Comparison of ENCODE assay signal across 10 cellular contexts in the genomic region with DNA sequence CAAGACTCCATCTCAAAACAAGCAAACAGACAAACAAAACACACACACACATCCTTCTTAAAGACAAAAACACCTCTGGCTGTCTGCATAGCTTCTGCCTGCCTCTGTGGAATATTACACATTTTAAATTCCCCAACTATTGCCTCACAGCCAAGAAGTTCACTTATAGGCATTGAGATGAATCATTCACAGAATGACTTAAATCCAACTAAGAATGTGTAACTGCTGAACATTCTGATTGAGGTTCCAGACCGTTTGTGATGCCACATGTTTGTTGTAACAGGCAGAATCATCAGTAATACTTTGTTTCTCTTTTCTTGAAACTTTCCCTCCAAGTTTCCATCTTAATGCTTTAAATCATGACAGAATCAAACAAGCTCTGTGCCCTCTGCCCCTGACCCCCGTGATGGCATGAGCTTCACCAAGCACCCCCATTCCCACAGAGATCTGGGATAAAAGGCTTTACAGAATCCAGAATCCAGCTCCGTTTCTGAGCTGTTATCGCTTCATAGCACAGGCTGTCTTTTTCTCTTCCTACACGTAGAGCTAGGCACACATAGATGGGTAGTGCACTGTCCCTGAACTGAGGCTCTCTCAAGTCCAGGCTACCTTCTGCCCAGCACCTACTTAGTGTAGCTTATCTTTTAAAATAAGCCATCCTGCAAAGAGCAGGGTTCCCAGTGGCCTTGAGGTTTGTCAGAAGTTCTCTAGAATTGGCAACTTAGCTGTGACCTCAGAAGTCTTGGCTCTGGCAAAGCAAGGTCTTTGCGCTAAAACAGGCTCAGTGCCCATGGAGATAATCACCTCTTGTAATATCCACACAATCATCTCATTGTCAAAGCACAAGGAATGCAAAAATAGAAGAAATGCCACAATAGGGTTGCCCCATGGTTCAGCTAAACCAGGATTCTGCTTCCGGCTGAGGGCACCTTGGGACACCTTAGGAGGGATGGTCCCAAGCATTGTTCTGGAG. TPM values are rescaled to one million over a fixed set of nuclear protein-coding genes. Genes with fewer than 3 reads are reported as not detected.
DNase-seq lines count a peak whose midpoint lies in the region; ATAC-seq, FAIRE-seq and TF ChIP-seq lines count a peak whose summit lies in the region.
"Had no signal": no experiment of that assay in that cellular context is flagged by ENCODE, and none has a peak within 500 bp of the region (broad histone marks: within the 10 kb centered on the region; RNA-seq: fewer than 3 reads in every experiment).

No MANE protein-coding gene starts in this region.

- H2BK20ac ChIP-seq in IMR-90 (ENCODE audit: low read depth, low read length): peak overlapping the region; percentile 67

- FAIRE-seq in bronchial epithelial cell (lab: Jason Lieb, UNC): no peak

- ATAC-seq in IMR-90 (ENCODE audit: low read depth): peak; percentile 32
- ATAC-seq in lung (ENCODE audit: insufficient read depth, low FRiP score): no peak
- no peak for ATAC-seq in GM19467 (IDR thresholded peaks at IDR 0.05; ENCODE audit: unreplicated experiment)
- ATAC-seq in HG03521 (IDR thresholded peaks at IDR 0.05; ENCODE audit: unreplicated experiment): no peak

- H3K4me1 ChIP-seq in IMR-90 (ENCODE audit: control insufficient read depth, insufficient read depth, low read length): peaks cover 61% of the 10 kb centered on the region
- peaks cover 47 to 86% of the 10 kb centered on the region in 2 donors for H3K4me1 ChIP-seq in lung (ENCODE audit: control insufficient read depth in 2 of 2, insufficient read depth in 2 of 2, low read length in 2 of 2)
- H3K4me1 ChIP-seq in effector memory CD4-positive, alpha-beta T cell (ENCODE audit: control insufficient read depth, insufficient read depth, low read length, poor library complexity, severe bottlenecking): no peaks in the 10 kb centered on the region

- H3K18ac ChIP-seq in IMR-90 (ENCODE audit: low read depth, low read length): peak overlapping the region; percentile 92

- H3K27me3 ChIP-seq in IMR-90 (ENCODE audit: control insufficient read depth, insufficient read depth, low read length): no peaks in the 10 kb centered on the region
- no peaks in the 10 kb centered on the region for H3K27me3 ChIP-seq in bronchial epithelial cell (ENCODE audit: control insufficient read depth, insufficient read depth, low read length)
- H3K27me3 ChIP-seq in lung (ENCODE audit: control insufficient read depth, insufficient read depth): no peaks in the 10 kb centered on the region
- no peaks in the 10 kb centered on the region for H3K27me3 ChIP-seq in effector memory CD4-positive, alpha-beta T cell (replicated peaks; ENCODE audit: control insufficient read depth, insufficient read depth, low read length, poor library complexity, severe bottlenecking)
- H3K27me3 ChIP-seq: colonic mucosa had no signal

- POLR2A ChIA-PET in IMR-90 (lab: Charles Lee; ENCODE audit: unreplicated experiment): no interaction called here

- DNase-seq in ACHN: peak; percentile 92
- DNase-seq in IMR-90: peak; percentile 95
- DNase-seq in bronchial epithelial cell (ENCODE audit: low read depth): peak; percentile 98
- DNase-seq in lung (ENCODE audit: low spot score): no peak
- no peak for DNase-seq in NCI-H345 treated with DMSO at 0.1 percent for 48 hours (lab: John Stamatoyannopoulos, UW; ENCODE audit: unreplicated experiment)
- DNase-seq in effector memory CD4-positive, alpha-beta T cell: no peak
- DNase-seq: colonic mucosa, GF-D8 had no signal

- 60% methylated on average over 3 of the region's 7 CpGs; no CpG with 5 or more reads in 1 of the 2 experiments for WGBS in IMR-90 (ENCODE audit: extremely low coverage in 2 of 2, insufficient read length in 1 of 2), 2 experiments
- WGBS in lung, 2 donors: 57 to 73% methylated on average over 7 of the region's 7 CpGs

- CTCF ChIA-PET in IMR-90 (lab: Yijun Ruan, JAX): interaction anchor here (1.7 kb wide), 1 partner anchor 11 kb away, joined by 6 read pairs; no protein-coding TSS in a partner anchor

- peak overlapping the region; percentile 84 for H2AK5ac ChIP-seq in IMR-90 (ENCODE audit: low read depth, low read length)

- peak overlapping the region; percentile 55 for H2BK5ac ChIP-seq in IMR-90 (ENCODE audit: low read depth, low read length, poor library complexity, severe bottlenecking)

- H3K36me3 ChIP-seq in IMR-90 (ENCODE audit: control insufficient read depth, insufficient read depth, low read length) (peaks cover 2% of the 10 kb centered on the region; the same call in 1 of the 2 replicates), bronchial epithelial cell (ENCODE audit: control insufficient read depth, insufficient read depth, low read length) (peaks cover 2% of the 10 kb centered on the region), lung (ENCODE audit: control insufficient read depth in 2 of 2, insufficient read depth in 2 of 2, low read length in 2 of 2) (no peaks in the 10 kb centered on the region)
- H3K36me3 ChIP-seq in effector memory CD4-positive, alpha-beta T cell (ENCODE audit: control insufficient read depth, insufficient read depth, low read length): no peaks in the 10 kb centered on the region
- H3K36me3 ChIP-seq: colonic mucosa had no signal

- dilution Hi-C loops in IMR-90 (cut with HindIII; ENCODE audit: low sequenced_read_pairs, unreplicated experiment): no loop called here

- peak overlapping the region; percentile 79 for H3K4ac ChIP-seq in IMR-90 (ENCODE audit: low read depth, low read length)

- H3K4me3 ChIP-seq in IMR-90 (ENCODE audit: insufficient read depth, low read depth, low read length) (no peak overlapping the region), bronchial epithelial cell (ENCODE audit: low read depth, low read length) (no peak overlapping the region), lung (no peak overlapping the region)
- H3K4me3 ChIP-seq in effector memory CD4-positive, alpha-beta T cell (ENCODE audit: insufficient read depth, low read depth, low read length, poor library complexity, severe bottlenecking): no peak overlapping the region
- H3K4me3 ChIP-seq: colonic mucosa had no signal

- BruUV-seq in IMR-90 (replicated peaks; lab: Mats Ljungman, UMichigan): no TSS peak

- no peak for TF ChIP-seq RAD21 in IMR-90 (IDR thresholded peaks at IDR 0.05; ENCODE audit: low read length)

- H4K91ac ChIP-seq in IMR-90 (ENCODE audit: insufficient read depth, low read depth, low read length): peak overlapping the region; percentile 62

- H3K9me3 ChIP-seq in IMR-90 (ENCODE audit: control insufficient read depth, insufficient read depth, low read length): no peaks in the 10 kb centered on the region
- H3K9me3 ChIP-seq in lung (ENCODE audit: control insufficient read depth in 2 of 2, insufficient read depth in 1 of 2, low read length in 1 of 2): no peaks in the 10 kb centered on the region
- no peaks in the 10 kb centered on the region for H3K9me3 ChIP-seq in effector memory CD4-positive, alpha-beta T cell (ENCODE audit: control insufficient read depth, low read length)
- H3K9me3 ChIP-seq: colonic mucosa had no signal

- peak overlapping the region; percentile 72 for H4K5ac ChIP-seq in IMR-90 (ENCODE audit: low read depth, low read length)

- no peak overlapping the region for H2AK9ac ChIP-seq in IMR-90 (replicated peaks; ENCODE audit: low read depth, low read length, poor library complexity)

- intact Hi-C loops in IMR-90 (cut with micrococcal nuclease): no loop called here

- no peak for TF ChIP-seq CTCF in IMR-90 (conservative IDR thresholded peaks at IDR 0.05; ENCODE audit: low read depth, low read length)
- TF ChIP-seq CTCF in bronchial epithelial cell (IDR thresholded peaks at IDR 0.05; ENCODE audit: insufficient read depth, low read length, severe bottlenecking): no peak
- no peak for TF ChIP-seq CTCF in lung (IDR thresholded peaks at IDR 0.05; ENCODE audit: control extremely low read depth, extremely low read depth)

- peak overlapping the region; percentile 17 to 53; a peak in 3 of 4 replicates for H4K8ac ChIP-seq in IMR-90 (ENCODE audit: low read depth in 2 of 2, low read length in 2 of 2)

- peak overlapping the region; percentile 88 for H3K27ac ChIP-seq in IMR-90 (ENCODE audit: insufficient read depth, low read length)
- H3K27ac ChIP-seq in lung (ENCODE audit: low read depth in 1 of 2, low read length in 1 of 2): peak overlapping the region; percentile 60 to 73
- H3K27ac ChIP-seq in effector memory CD4-positive, alpha-beta T cell (ENCODE audit: insufficient read depth, low read length, poor library complexity, severe bottlenecking): no peak overlapping the region
- H3K27ac ChIP-seq: colonic mucosa had no signal

- H3K9ac ChIP-seq in IMR-90 (ENCODE audit: low read depth, low read length): peak overlapping the region; percentile 9; the same call in 1 of the 2 replicates

- H3K56ac ChIP-seq in IMR-90 (ENCODE audit: extremely low read depth, insufficient read depth, low read length): peak overlapping the region; percentile 40

- H3K23ac ChIP-seq in IMR-90 (ENCODE audit: low read depth, low read length): peak overlapping the region; percentile 55

- peak overlapping the region; percentile 38 for H3K4me2 ChIP-seq in IMR-90 (ENCODE audit: low read depth, low read length)

- in situ Hi-C loops in ACHN (cut with HindIII; ENCODE audit: low pct_ligation_motif_present, low pct_unique_long_range_greater_than_20kb, low sequenced_read_pairs): no loop called here
- in situ Hi-C loops in IMR-90 (cut with MboI; ENCODE audit: low sequenced_read_pairs): no loop called here

- H3K79me1 ChIP-seq in IMR-90 (ENCODE audit: low read depth in 1 of 2, low read length in 2 of 2): peaks cover 59 to 90% of the 10 kb centered on the region in 2 experiments

- peak overlapping the region; percentile 62 for H3K14ac ChIP-seq in IMR-90 (replicated peaks; ENCODE audit: low read depth, low read length)

- no peak for TF ChIP-seq POLR2A in IMR-90 (IDR thresholded peaks at IDR 0.05; ENCODE audit: low read depth, low read length)

- H3K9me1 ChIP-seq in IMR-90 (ENCODE audit: insufficient read depth, low read length): peaks cover 52% of the 10 kb centered on the region

- peak overlapping the region; percentile 63 for H2BK120ac ChIP-seq in IMR-90 (ENCODE audit: low read depth, low read length)

- H4K20me1 ChIP-seq in IMR-90 (ENCODE audit: insufficient read depth, low read length): peaks cover 86% of the 10 kb centered on the region

- peak overlapping the region; percentile 70 for H2BK15ac ChIP-seq in IMR-90 (ENCODE audit: low read depth, low read length)

- H2AFZ ChIP-seq in IMR-90 (replicated peaks; ENCODE audit: low read length, poor library complexity): no peak overlapping the region

TF ChIP-seq in IMR-90, 13 proteins besides CTCF, POLR2A, EP300 and RAD21:
- TF ChIP-seq CEBPB (IDR thresholded peaks at IDR 0.05; ENCODE audit: low read depth, low read length) (peak; percentile 99), MAFK (IDR thresholded peaks at IDR 0.05; ENCODE audit: low read depth, low read length) (no peak), FOS (IDR thresholded peaks at IDR 0.05; ENCODE audit: low read depth, low read length) (peak; percentile 76)

RNA-seq across cellular contexts. Expression of a gene that starts 32.9 kb away (rescaled TPM):
- total RNA-seq in IMR-90 (2012; rRNA removed) (21.9 and 40.7 TPM in 2 replicates), bronchial epithelial cell (99.8 and 102 TPM in 2 replicates), lung (1,000 to 10,000 TPM in 1 of 2 donors, 100 to 1,000 TPM in 1; 424 to 1,051 TPM)
- polyA plus RNA-seq in IMR-90 (2012; rRNA removed) (103 and 120 TPM in 2 replicates), lung (100 to 1,000 TPM; 233 to 337 TPM)
- polyA plus RNA-seq in IMR-90 (2012; cell fraction: cytosol; rRNA removed): 117 and 156 TPM in 2 replicates
- polyA plus RNA-seq in IMR-90 (2012; cell fraction: nucleus; rRNA removed; ENCODE audit: low replicate concordance): 108 and 158 TPM in 2 replicates

Comparison
In these comparisons a context has a peak if more than half of its experiments do, and no peak if none do; other contexts are left out.
1. DNase-seq: peak in ACHN (single experiment), IMR-90 (single experiment) and bronchial epithelial cell (single experiment); none in lung (single experiment), NCI-H345 treated with DMSO at 0.1 percent for 48 hours (single experiment) and effector memory CD4-positive, alpha-beta T cell (0 of 3).